In genomic region chr12:131710464-131711457, GRCh38 we compare ENCODE assay signal across 8 cellular contexts.
DNase-seq lines count a peak whose midpoint lies in the region; ATAC-seq, FAIRE-seq and TF ChIP-seq lines count a peak whose summit lies in the region.

SFSWAP (plus strand) TSS chr12:131711090; CDS start chr12:131711230, 140 bp downstream.

- peak within 1 kb of the TSS; percentile 90 for H3K27ac ChIP-seq in C4-2B

- H3K4me3 Mint-ChIP-seq in memory B cell = peak within 1 kb of the TSS; percentile 87

- H3K9me3 Mint-ChIP-seq in memory B cell = no peaks in the 10 kb centered on the region

- no peaks in the 10 kb centered on the region for H3K27me3 Mint-ChIP-seq in memory B cell

- peaks cover 12% of the 10 kb centered on the region for H3K4me1 Mint-ChIP-seq in memory B cell

- H3K27ac Mint-ChIP-seq in memory B cell = peak within 1 kb of the TSS; percentile 95

- ATAC-seq in HG03442 (IDR thresholded peaks at IDR 0.05; ENCODE audit: unreplicated experiment) = peak; percentile 86
- peak; percentile 90 for ATAC-seq in memory B cell (ENCODE audit: low read depth)

- peaks cover 12% of the 10 kb centered on the region for H3K36me3 Mint-ChIP-seq in memory B cell

- no peak for TF ChIP-seq CTCF in C4-2B (conservative IDR thresholded peaks at IDR 0.05)

- DNase-seq in GM19239 (ENCODE audit: insufficient read length, low spot score) (peak; percentile 82), NCI-H82 treated with DMSO at 0.1 percent for 48 hours (lab: John Stamatoyannopoulos, UW; ENCODE audit: unreplicated experiment) (peak; percentile 40), memory B cell (ENCODE audit: low spot score in 2 of 2) (peak; percentile 70 to 86)
- peak; percentile 45 to 64 for DNase-seq in activated CD8-positive, alpha-beta memory T cell treated with anti-CD3 and anti-CD28 coated beads for 1 hour (ENCODE audit: extremely low read depth in 1 of 2, low read depth in 1 of 2)
- peak; percentile 59 for DNase-seq in effector CD8-positive, alpha-beta T cell (lab: John Stamatoyannopoulos, UW)
- peak; percentile 61 for DNase-seq in stimulated activated CD8-positive, alpha-beta memory T cell treated with anti-CD3 and anti-CD28 coated beads, Interleukin-12 subunit alpha, Interleukin-12 subunit beta, amount 100 ng/mL, for 1 hour (ENCODE audit: low read depth)

- peak; percentile 76 for FAIRE-seq in GM19239 (lab: Jason Lieb, UNC)

Comparison
In these comparisons a context has a peak if more than half of its experiments do, and no peak if none do; other contexts are left out.
1. Peak in every context shown above with its lines: DNase-seq, ATAC-seq and H3K27ac ChIP-seq.